In the genomic region with DNA sequence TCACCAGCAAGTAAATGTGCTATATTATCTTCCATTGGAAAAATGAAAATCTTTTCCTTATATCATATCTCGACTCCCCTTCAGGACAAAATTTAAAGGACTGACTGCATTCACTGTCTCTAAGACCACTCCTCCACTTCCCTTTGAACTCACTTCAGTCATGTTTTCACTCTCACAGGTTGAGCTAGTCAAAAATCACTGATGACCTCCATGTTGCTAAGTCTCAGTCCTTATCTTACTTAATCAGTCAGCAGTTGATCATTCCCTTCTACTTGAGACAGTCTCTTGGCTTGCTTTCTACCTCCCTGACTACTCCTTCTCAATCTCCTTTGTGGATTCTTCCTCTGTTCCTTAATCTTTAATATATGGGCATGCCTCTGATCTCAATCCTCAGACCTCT, we compare ENCODE assay signal across 17 cellular contexts.
DNase-seq lines count a peak whose midpoint lies in the region; ATAC-seq and TF ChIP-seq lines count a peak whose summit lies in the region.
"Had no signal": no experiment of that assay in that cellular context is flagged by ENCODE, and none has a peak within 500 bp of the region (broad histone marks: within the 10 kb centered on the region; RNA-seq: fewer than 3 reads in every experiment).

No MANE protein-coding gene starts in this region.

- no peaks in the 10 kb centered on the region for H4K20me1 ChIP-seq in OCI-LY3 (ENCODE audit: insufficient read depth, low read length)

- H3K9me3 ChIP-seq in OCI-LY3 (ENCODE audit: insufficient read depth, low read length), result no peaks in the 10 kb centered on the region
- H3K9me3 ChIP-seq: Caco-2 had no signal

- H3K9ac ChIP-seq in OCI-LY3 (ENCODE audit: low read length), result peak overlapping the region; percentile 70; the same call in 1 of the 2 replicates
- H3K9ac ChIP-seq: KMS-11 had no signal

- TF ChIP-seq CTCF in GM12865 (IDR thresholded peaks at IDR 0.05; ENCODE audit: insufficient read depth, low read depth, low read length, missing control alignments) (no peak), OCI-LY3 (IDR thresholded peaks at IDR 0.05; ENCODE audit: low read depth, low read length) (no peak), foreskin fibroblast (IDR thresholded peaks at IDR 0.05; ENCODE audit: low read depth, low read length) (no peak)

- H3K4me2 ChIP-seq in OCI-LY3 (ENCODE audit: low read length), result peak overlapping the region; percentile 81
- H3K4me2 ChIP-seq: KMS-11 had no signal

- H3K27ac ChIP-seq in OCI-LY3 (ENCODE audit: low read length), result peak overlapping the region; percentile 87
- H3K27ac ChIP-seq: C4-2B, KMS-11 had no signal

- DNase-seq in GM12865 (ENCODE audit: low read depth), result peak; percentile 57
- DNase-seq in foreskin fibroblast, result no peak
- DNase-seq in NCI-H2227 treated with DMSO at 0.1 percent for 48 hours (lab: John Stamatoyannopoulos, UW), result no peak
- no peak for DNase-seq in activated CD4-positive, alpha-beta T cell treated with anti-CD3 and anti-CD28 coated beads for 4 hours
- DNase-seq: ACHN; Caco-2; CD4-positive, alpha-beta T cell; DMS153; DMS79; GF-D8; GOT3; H9 had no signal

- no peaks in the 10 kb centered on the region for H3K36me3 ChIP-seq in OCI-LY3 (replicated peaks; ENCODE audit: low read depth, low read length)

- no peaks in the 10 kb centered on the region for H3K79me2 ChIP-seq in OCI-LY3 (ENCODE audit: low read length)

- H3K4me3 ChIP-seq in GM12865 (ENCODE audit: low read depth, low read length) (peak overlapping the region; percentile 66), OCI-LY3 (ENCODE audit: low read length) (peak overlapping the region; percentile 6; the same call in 1 of the 2 replicates), foreskin fibroblast (ENCODE audit: low read depth in 1 of 2, low read length in 2 of 2) (no peak overlapping the region)

- ATAC-seq in HG02610 (IDR thresholded peaks at IDR 0.05; ENCODE audit: unreplicated experiment), result peak; percentile 17
- ATAC-seq in HG03354 (IDR thresholded peaks at IDR 0.05; ENCODE audit: poor library complexity, severe bottlenecking, unreplicated experiment), result no peak

- H3K27me3 ChIP-seq in OCI-LY3 (ENCODE audit: low read depth, low read length), result no peaks in the 10 kb centered on the region

- H2AFZ ChIP-seq in OCI-LY3 (ENCODE audit: low read depth, low read length), result no peak overlapping the region

- H3K4me1 ChIP-seq in OCI-LY3 (ENCODE audit: low read length), result peaks cover 73% of the 10 kb centered on the region
- H3K4me1 ChIP-seq: Caco-2 had no signal

Comparison
In these comparisons a context has a peak if more than half of its experiments do, and no peak if none do; other contexts are left out.
1. H3K4me3 ChIP-seq: peak in GM12865 (single experiment) and OCI-LY3 (single experiment); none in foreskin fibroblast (0 of 2).